In the genomic region with DNA sequence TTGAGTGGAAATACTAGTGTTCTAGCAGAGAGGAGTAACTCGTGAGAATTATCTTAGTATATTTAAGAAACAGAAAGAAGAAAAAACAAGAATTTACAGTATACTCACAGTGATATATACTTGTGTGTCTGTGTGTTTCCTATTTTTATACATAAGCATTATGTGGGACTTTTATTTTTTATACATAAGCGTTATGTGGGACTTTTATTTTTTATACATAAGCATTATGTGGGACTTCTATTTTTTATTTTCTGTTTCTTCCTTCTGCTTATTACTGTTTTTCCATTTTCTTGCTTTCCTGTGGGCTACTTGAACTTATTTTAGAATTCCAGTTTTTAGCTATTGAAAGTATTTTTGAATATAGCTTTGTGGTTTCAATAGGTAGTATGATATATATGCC, we compare ENCODE assay signal across 24 cellular contexts.
"Had no signal": no experiment of that assay in that cellular context is flagged by ENCODE, and none has a peak within 500 bp of the region (broad histone marks: within the 10 kb centered on the region; RNA-seq: fewer than 3 reads in every experiment).

No MANE protein-coding gene starts in this region.

- H3K27ac ChIP-seq: neural progenitor cell, ovary, parathyroid adenoma, psoas muscle, right lobe of liver, sigmoid colon, stomach, thoracic aorta, thyroid gland, tibial nerve, upper lobe of right lung, uterus had no signal

- H3K9me3 ChIP-seq: thyroid gland had no signal

- H3K79me2 ChIP-seq: parathyroid adenoma had no signal

- ATAC-seq: natural killer cell; psoas muscle; right cardiac atrium; right lobe of liver; stimulated activated effector memory CD8-positive, alpha-beta T cell treated with anti-CD3 and anti-CD28 coated beads, Interleukin-12 subunit alpha, Interleukin-12 subunit beta, amount 100 ng/mL, for 72 hours; stimulated activated naive B cell treated with anti-CD40 and anti-IgM and Interleukin-4, amounts not matched to agents 10 μg/mL and 1 μg/mL and 100 μg/mL, for 72 hours; upper lobe of right lung had no signal

- H2AFZ ChIP-seq: neural progenitor cell, parathyroid adenoma had no signal

- H3K9ac ChIP-seq: neural progenitor cell, parathyroid adenoma had no signal

- DNase-seq: natural killer cell; occipital lobe; ovary; posterior cingulate gyrus; psoas muscle; right cardiac atrium; right lobe of liver; sigmoid colon; small intestine; stimulated activated CD4-positive, alpha-beta T cell treated with anti-CD3 and anti-CD28 coated beads, Interleukin-15, amount 100 ng/mL, for 24 hours; stimulated activated CD4-positive, alpha-beta T cell treated with anti-CD3 and anti-CD28 coated beads, Interleukin-2, amount 100 ng/mL, for 24 hours; stimulated activated CD4-positive, alpha-beta T cell treated with anti-CD3 and anti-CD28 coated beads, Interleukin-2, amount 100 ng/mL, for 48 hours; stimulated activated CD4-positive, alpha-beta T cell treated with anti-CD3 and anti-CD28 coated beads, Interleukin-4, amount 100 ng/mL, for 24 hours; stimulated activated naive B cell treated with anti-CD40 and anti-IgM and Interleukin-4, amounts not matched to agents 10 μg/mL and 1 μg/mL and 100 μg/mL, for 72 hours; stimulated activated naive CD4-positive, alpha-beta T cell treated with Interleukin-2 at 50 U/mL for 16 hours; stomach; thyroid gland; upper lobe of right lung; uterus had no signal

- H3K4me1 ChIP-seq: neural progenitor cell, parathyroid adenoma, psoas muscle, right lobe of liver, sigmoid colon, stomach, thyroid gland, tibial nerve, upper lobe of right lung, uterus had no signal

- H3K4me2 ChIP-seq: neural progenitor cell had no signal

- H3K36me3 ChIP-seq: neural progenitor cell, ovary, right lobe of liver, sigmoid colon, stomach, thoracic aorta, thyroid gland, upper lobe of right lung, uterus had no signal

- H3K27me3 ChIP-seq: neural progenitor cell, ovary, right lobe of liver, sigmoid colon, stomach, thyroid gland, tibial nerve, upper lobe of right lung, uterus had no signal

- FAIRE-seq: small intestine had no signal

- H3K4me3 ChIP-seq: neural progenitor cell, ovary, psoas muscle, right lobe of liver, sigmoid colon, stomach, thoracic aorta, thyroid gland, tibial nerve, upper lobe of right lung, uterus had no signal
